ENCODE assay signal across 9 cellular contexts in genomic region chr9:136537896-136538598, GRCh38. TPM values are rescaled to one million over a fixed set of nuclear protein-coding genes. Genes with fewer than 3 reads are reported as not detected.
DNase-seq lines count a peak whose midpoint lies in the region; ATAC-seq and TF ChIP-seq lines count a peak whose summit lies in the region.
"Had no signal": no experiment of that assay in that cellular context is flagged by ENCODE, and none has a peak within 500 bp of the region (broad histone marks: within the 10 kb centered on the region; RNA-seq: fewer than 3 reads in every experiment).

No MANE protein-coding gene starts in this region.

- peak overlapping the region; percentile 98 for H3K27ac Mint-ChIP-seq in stimulated activated naive CD8-positive, alpha-beta T cell treated with anti-CD3 and anti-CD28 coated beads, Interleukin-15, Interleukin-2, amounts not matched to agents 100 ng/mL and 50 ng/mL, for 24 hours

- H3K4me1 ChIP-seq in ascending aorta, result peaks cover 0 to 8% of the 10 kb centered on the region in 2 donors
- peaks cover 88% of the 10 kb centered on the region for H3K4me1 ChIP-seq in lower lobe of right lung

- no peaks in the 10 kb centered on the region for H3K27me3 ChIP-seq in ascending aorta
- no peaks in the 10 kb centered on the region for H3K27me3 ChIP-seq in lower lobe of right lung (ENCODE audit: low read depth)

- no peak for ATAC-seq in stimulated activated naive CD8-positive, alpha-beta T cell treated with anti-CD3 and anti-CD28 coated beads, Interleukin-15, Interleukin-2, amounts not matched to agents 100 U/mL and 50 U/mL, for 24 hours
- no peak for ATAC-seq in lower lobe of right lung
- no peak for ATAC-seq in GM21576 (IDR thresholded peaks at IDR 0.05; ENCODE audit: unreplicated experiment)
- no peak for ATAC-seq in HG02642 (IDR thresholded peaks at IDR 0.05; ENCODE audit: poor library complexity, unreplicated experiment)

- H3K9me3 Mint-ChIP-seq in stimulated activated naive CD8-positive, alpha-beta T cell treated with anti-CD3 and anti-CD28 coated beads, Interleukin-15, Interleukin-2, amounts not matched to agents 100 ng/mL and 50 ng/mL, for 24 hours, result no peaks in the 10 kb centered on the region

- intact Hi-C loops in ascending aorta (cut with DNase I), result no loop called here
- intact Hi-C loops in lower lobe of right lung (cut with DNase I), result no loop called here

- no peaks in the 10 kb centered on the region for H3K27me3 Mint-ChIP-seq in stimulated activated naive CD8-positive, alpha-beta T cell treated with anti-CD3 and anti-CD28 coated beads, Interleukin-15, Interleukin-2, amounts not matched to agents 100 ng/mL and 50 ng/mL, for 24 hours

- no peak for DNase-seq in stimulated activated naive CD8-positive, alpha-beta T cell treated with anti-CD3 and anti-CD28 coated beads, Interleukin-15, Interleukin-2, amounts not matched to agents 100 U/mL and 50 U/mL, for 24 hours
- DNase-seq in ascending aorta (ENCODE audit: low spot score in 2 of 2) (no peak), lower lobe of right lung (no peak), glomerular visceral epithelial cell (ENCODE audit: extremely low spot score) (no peak), NCI-H774 (lab: John Stamatoyannopoulos, UW) (no peak)
- DNase-seq: NCI-H345 had no signal

- H3K9me3 ChIP-seq in ascending aorta (no peaks in the 10 kb centered on the region), lower lobe of right lung (no peaks in the 10 kb centered on the region)

- H3K27ac ChIP-seq in ascending aorta, result peak overlapping the region; percentile 55 to 73
- peak overlapping the region; percentile 86 for H3K27ac ChIP-seq in lower lobe of right lung

- H3K36me3 ChIP-seq in ascending aorta, result peaks cover 6 to 13% of the 10 kb centered on the region in 2 donors
- peaks cover 56% of the 10 kb centered on the region for H3K36me3 ChIP-seq in lower lobe of right lung

- TF ChIP-seq CTCF in ascending aorta (IDR thresholded peaks at IDR 0.05) (no peak), lower lobe of right lung (IDR thresholded peaks at IDR 0.05) (no peak)

- H3K4me3 ChIP-seq in ascending aorta (no peak overlapping the region), lower lobe of right lung (peak overlapping the region; percentile 42)

- peaks cover 74% of the 10 kb centered on the region for H3K4me1 Mint-ChIP-seq in stimulated activated naive CD8-positive, alpha-beta T cell treated with anti-CD3 and anti-CD28 coated beads, Interleukin-15, Interleukin-2, amounts not matched to agents 100 ng/mL and 50 ng/mL, for 24 hours (ENCODE audit: low read depth)

- H3K36me3 Mint-ChIP-seq in stimulated activated naive CD8-positive, alpha-beta T cell treated with anti-CD3 and anti-CD28 coated beads, Interleukin-15, Interleukin-2, amounts not matched to agents 100 ng/mL and 50 ng/mL, for 24 hours (ENCODE audit: low read depth), result peaks cover 23% of the 10 kb centered on the region

- H3K4me3 Mint-ChIP-seq in stimulated activated naive CD8-positive, alpha-beta T cell treated with anti-CD3 and anti-CD28 coated beads, Interleukin-15, Interleukin-2, amounts not matched to agents 100 ng/mL and 50 ng/mL, for 24 hours, result peak overlapping the region; percentile 41

RNA-seq across cellular contexts. Expression of gene NOTCH1, which starts 7.8 kb away (rescaled TPM):
- 120 TPM for total RNA-seq in ascending aorta
- total RNA-seq in lower lobe of right lung, result 91.4 TPM

RNA-seq across cellular contexts. Expression of gene SEC16A, which starts 55.2 kb away (rescaled TPM):
- total RNA-seq in ascending aorta (66.1 TPM), lower lobe of right lung (66.5 TPM)
